ENCODE assay signal across 1 cellular context in the genomic region with DNA sequence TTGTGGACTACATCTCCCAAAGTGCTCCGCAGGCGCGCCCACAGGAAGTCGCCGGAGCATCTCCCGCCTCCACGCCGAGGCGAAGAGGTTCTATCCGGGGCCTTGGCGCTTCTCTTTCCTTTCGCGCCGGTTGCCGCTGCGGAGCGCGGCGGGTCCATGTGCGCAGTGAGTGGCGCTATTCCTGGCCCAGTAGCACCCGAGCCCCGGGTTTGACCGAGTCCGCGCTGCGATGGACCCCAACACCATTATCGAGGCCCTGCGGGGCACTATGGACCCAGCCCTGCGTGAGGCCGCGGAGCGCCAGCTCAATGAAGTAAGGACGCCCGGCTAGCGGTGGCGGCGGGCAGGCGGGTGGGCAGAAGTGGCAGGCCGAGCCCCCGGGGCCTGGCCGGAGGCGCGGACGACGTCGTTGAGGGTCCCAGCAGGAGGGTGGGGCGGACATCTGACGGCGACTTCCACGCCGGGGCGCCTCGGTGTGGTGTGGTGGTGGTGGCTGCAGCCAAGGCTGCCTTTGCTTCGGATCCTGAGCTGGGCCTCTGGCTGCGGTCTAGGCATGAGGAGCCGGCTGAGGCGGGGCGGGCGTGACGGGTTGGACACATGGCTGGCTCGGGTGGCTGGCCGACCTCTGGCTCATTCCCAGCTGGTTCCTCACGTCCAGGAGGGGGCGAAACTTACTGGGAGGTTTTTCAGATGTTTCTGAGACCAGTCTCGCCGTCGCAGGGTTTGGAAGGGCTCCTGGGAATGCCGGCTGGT.
TF ChIP-seq lines count a peak whose summit lies in the region.

A gene (plus strand): TSS at position 118 of the 753 bp plus-strand sequence. CDS start 112 bp downstream, at position 230.

TF ChIP-seq in HepG2, 621 proteins besides CTCF, POLR2A, EP300 and RAD21 (continued from another document and continues in another):
- TF ChIP-seq ZNF256 (CRISPR knock-in tag; conservative IDR thresholded peaks at IDR 0.05): peak; percentile 59; the same call in 1 of the 2 replicates
- TF ChIP-seq ZNF552 (CRISPR knock-in tag; IDR thresholded peaks at IDR 0.05; ENCODE audit: borderline replicate concordance): peak; percentile 66
- no peak for TF ChIP-seq FIP1L1 (IDR thresholded peaks at IDR 0.05; ENCODE audit: borderline replicate concordance, insufficient read depth, low read depth, low read length)
- TF ChIP-seq, protein P1, sequence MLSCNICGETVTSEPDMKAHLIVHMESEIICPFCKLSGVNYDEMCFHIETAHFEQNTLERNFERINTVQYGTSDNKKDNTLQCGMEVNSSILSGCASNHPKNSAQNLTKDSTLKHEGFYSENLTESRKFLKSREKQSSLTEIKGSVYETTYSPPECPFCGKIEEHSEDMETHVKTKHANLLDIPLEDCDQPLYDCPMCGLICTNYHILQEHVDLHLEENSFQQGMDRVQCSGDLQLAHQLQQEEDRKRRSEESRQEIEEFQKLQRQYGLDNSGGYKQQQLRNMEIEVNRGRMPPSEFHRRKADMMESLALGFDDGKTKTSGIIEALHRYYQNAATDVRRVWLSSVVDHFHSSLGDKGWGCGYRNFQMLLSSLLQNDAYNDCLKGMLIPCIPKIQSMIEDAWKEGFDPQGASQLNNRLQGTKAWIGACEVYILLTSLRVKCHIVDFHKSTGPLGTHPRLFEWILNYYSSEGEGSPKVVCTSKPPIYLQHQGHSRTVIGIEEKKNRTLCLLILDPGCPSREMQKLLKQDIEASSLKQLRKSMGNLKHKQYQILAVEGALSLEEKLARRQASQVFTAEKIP (CRISPR knock-in tag; IDR thresholded peaks at IDR 0.05; ENCODE audit: borderline replicate concordance): no peak
- 0 out of 2 replicates have a peak, but pooled peaks have one; percentile 43 for TF ChIP-seq ZNF484 (CRISPR knock-in tag; IDR thresholded peaks at IDR 0.05; ENCODE audit: borderline replicate concordance, low read depth)
- TF ChIP-seq THAP11 (CRISPR knock-in tag; IDR thresholded peaks at IDR 0.05): peak; percentile 99
- TF ChIP-seq KAT7 (CRISPR knock-in tag; IDR thresholded peaks at IDR 0.05; ENCODE audit: borderline replicate concordance): peak; percentile 65; the same call in 1 of the 2 replicates
- TF ChIP-seq ZNF563 (CRISPR knock-in tag; IDR thresholded peaks at IDR 0.05): peak; percentile 87; the same call in 1 of the 2 replicates
- TF ChIP-seq ZNF766 (CRISPR knock-in tag; IDR thresholded peaks at IDR 0.05; ENCODE audit: borderline replicate concordance): peak; percentile 86
- no peak for TF ChIP-seq ZNF282 (IDR thresholded peaks at IDR 0.05; ENCODE audit: partially characterized antibody)
- no peak for TF ChIP-seq NR1H2 (CRISPR knock-in tag; IDR thresholded peaks at IDR 0.05; ENCODE audit: borderline replicate concordance, low read depth)
- TF ChIP-seq ZNF496 (CRISPR knock-in tag; IDR thresholded peaks at IDR 0.05; ENCODE audit: insufficient replicate concordance): no peak
- peak; percentile 89 for TF ChIP-seq KLF12 (CRISPR knock-in tag; IDR thresholded peaks at IDR 0.05; ENCODE audit: borderline replicate concordance)
- peak; percentile 69; the same call in 1 of the 2 replicates for TF ChIP-seq SALL2 (CRISPR knock-in tag; IDR thresholded peaks at IDR 0.05)
- no peak for TF ChIP-seq PLRG1 (conservative IDR thresholded peaks at IDR 0.05)
- no peak for TF ChIP-seq ZNF136 (CRISPR knock-in tag; IDR thresholded peaks at IDR 0.05; ENCODE audit: low read depth)
- TF ChIP-seq, protein P2, sequence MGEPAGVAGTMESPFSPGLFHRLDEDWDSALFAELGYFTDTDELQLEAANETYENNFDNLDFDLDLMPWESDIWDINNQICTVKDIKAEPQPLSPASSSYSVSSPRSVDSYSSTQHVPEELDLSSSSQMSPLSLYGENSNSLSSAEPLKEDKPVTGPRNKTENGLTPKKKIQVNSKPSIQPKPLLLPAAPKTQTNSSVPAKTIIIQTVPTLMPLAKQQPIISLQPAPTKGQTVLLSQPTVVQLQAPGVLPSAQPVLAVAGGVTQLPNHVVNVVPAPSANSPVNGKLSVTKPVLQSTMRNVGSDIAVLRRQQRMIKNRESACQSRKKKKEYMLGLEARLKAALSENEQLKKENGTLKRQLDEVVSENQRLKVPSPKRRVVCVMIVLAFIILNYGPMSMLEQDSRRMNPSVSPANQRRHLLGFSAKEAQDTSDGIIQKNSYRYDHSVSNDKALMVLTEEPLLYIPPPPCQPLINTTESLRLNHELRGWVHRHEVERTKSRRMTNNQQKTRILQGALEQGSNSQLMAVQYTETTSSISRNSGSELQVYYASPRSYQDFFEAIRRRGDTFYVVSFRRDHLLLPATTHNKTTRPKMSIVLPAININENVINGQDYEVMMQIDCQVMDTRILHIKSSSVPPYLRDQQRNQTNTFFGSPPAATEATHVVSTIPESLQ (CRISPR knock-in tag; conservative IDR thresholded peaks at IDR 0.05): no peak
- TF ChIP-seq, protein P3, sequence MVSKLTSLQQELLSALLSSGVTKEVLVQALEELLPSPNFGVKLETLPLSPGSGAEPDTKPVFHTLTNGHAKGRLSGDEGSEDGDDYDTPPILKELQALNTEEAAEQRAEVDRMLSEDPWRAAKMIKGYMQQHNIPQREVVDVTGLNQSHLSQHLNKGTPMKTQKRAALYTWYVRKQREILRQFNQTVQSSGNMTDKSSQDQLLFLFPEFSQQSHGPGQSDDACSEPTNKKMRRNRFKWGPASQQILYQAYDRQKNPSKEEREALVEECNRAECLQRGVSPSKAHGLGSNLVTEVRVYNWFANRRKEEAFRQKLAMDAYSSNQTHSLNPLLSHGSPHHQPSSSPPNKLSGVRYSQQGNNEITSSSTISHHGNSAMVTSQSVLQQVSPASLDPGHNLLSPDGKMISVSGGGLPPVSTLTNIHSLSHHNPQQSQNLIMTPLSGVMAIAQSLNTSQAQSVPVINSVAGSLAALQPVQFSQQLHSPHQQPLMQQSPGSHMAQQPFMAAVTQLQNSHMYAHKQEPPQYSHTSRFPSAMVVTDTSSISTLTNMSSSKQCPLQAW (CRISPR knock-in tag; IDR thresholded peaks at IDR 0.05): peak; percentile 79
- no peak for TF ChIP-seq ZNF652 (CRISPR knock-in tag; IDR thresholded peaks at IDR 0.05; ENCODE audit: borderline replicate concordance, low read depth)
- TF ChIP-seq CEBPB (IDR thresholded peaks at IDR 0.05; ENCODE audit: borderline replicate concordance, low read depth, low read length): no peak
- no peak for TF ChIP-seq MAFF (IDR thresholded peaks at IDR 0.05; ENCODE audit: low read depth, low read length)
- TF ChIP-seq MAFG (CRISPR knock-in tag; IDR thresholded peaks at IDR 0.05): no peak
- peak; percentile 95 for TF ChIP-seq BORCS8-MEF2B (CRISPR knock-in tag; IDR thresholded peaks at IDR 0.05)
- TF ChIP-seq, protein P4, sequence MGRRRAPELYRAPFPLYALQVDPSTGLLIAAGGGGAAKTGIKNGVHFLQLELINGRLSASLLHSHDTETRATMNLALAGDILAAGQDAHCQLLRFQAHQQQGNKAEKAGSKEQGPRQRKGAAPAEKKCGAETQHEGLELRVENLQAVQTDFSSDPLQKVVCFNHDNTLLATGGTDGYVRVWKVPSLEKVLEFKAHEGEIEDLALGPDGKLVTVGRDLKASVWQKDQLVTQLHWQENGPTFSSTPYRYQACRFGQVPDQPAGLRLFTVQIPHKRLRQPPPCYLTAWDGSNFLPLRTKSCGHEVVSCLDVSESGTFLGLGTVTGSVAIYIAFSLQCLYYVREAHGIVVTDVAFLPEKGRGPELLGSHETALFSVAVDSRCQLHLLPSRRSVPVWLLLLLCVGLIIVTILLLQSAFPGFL (CRISPR knock-in tag; IDR thresholded peaks at IDR 0.05): 0 out of 2 replicates have a peak, but pooled peaks have one; percentile 53
- TF ChIP-seq SCMH1 (CRISPR knock-in tag; IDR thresholded peaks at IDR 0.05; ENCODE audit: borderline replicate concordance): no peak
- TF ChIP-seq ZC3H13 (CRISPR knock-in tag; IDR thresholded peaks at IDR 0.05): peak; percentile 77; the same call in 1 of the 2 replicates
- 0 out of 2 replicates have a peak, but pooled peaks have one; percentile 58 for TF ChIP-seq NCOA5 (CRISPR knock-in tag; IDR thresholded peaks at IDR 0.05)
- TF ChIP-seq ONECUT2 (CRISPR knock-in tag; IDR thresholded peaks at IDR 0.05): no peak
- no peak for TF ChIP-seq ETV6 (CRISPR knock-in tag; conservative IDR thresholded peaks at IDR 0.05)
- TF ChIP-seq PCBP2 (optimal IDR thresholded peaks at IDR 0.05; ENCODE audit: low read depth, low read length, poor library complexity, severe bottlenecking): no peak
- no peak for TF ChIP-seq TCF12 (IDR thresholded peaks at IDR 0.05)
- TF ChIP-seq TCF12 (CRISPR knock-in tag; IDR thresholded peaks at IDR 0.05): no peak
- 0 out of 2 replicates have a peak, but pooled peaks have one; percentile 54 for TF ChIP-seq SNAI1 (CRISPR knock-in tag; IDR thresholded peaks at IDR 0.05; ENCODE audit: borderline replicate concordance)
- TF ChIP-seq, protein P5, sequence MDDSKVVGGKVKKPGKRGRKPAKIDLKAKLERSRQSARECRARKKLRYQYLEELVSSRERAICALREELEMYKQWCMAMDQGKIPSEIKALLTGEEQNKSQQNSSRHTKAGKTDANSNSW (CRISPR knock-in tag; IDR thresholded peaks at IDR 0.05; ENCODE audit: borderline replicate concordance): peak; percentile 54; the same call in 1 of the 2 replicates
- TF ChIP-seq PRPF4 (IDR thresholded peaks at IDR 0.05; ENCODE audit: low read depth, low read length, poor library complexity, severe bottlenecking): no peak
- TF ChIP-seq, protein P6, sequence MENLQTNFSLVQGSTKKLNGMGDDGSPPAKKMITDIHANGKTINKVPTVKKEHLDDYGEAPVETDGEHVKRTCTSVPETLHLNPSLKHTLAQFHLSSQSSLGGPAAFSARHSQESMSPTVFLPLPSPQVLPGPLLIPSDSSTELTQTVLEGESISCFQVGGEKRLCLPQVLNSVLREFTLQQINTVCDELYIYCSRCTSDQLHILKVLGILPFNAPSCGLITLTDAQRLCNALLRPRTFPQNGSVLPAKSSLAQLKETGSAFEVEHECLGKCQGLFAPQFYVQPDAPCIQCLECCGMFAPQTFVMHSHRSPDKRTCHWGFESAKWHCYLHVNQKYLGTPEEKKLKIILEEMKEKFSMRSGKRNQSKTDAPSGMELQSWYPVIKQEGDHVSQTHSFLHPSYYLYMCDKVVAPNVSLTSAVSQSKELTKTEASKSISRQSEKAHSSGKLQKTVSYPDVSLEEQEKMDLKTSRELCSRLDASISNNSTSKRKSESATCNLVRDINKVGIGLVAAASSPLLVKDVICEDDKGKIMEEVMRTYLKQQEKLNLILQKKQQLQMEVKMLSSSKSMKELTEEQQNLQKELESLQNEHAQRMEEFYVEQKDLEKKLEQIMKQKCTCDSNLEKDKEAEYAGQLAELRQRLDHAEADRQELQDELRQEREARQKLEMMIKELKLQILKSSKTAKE (CRISPR knock-in tag; IDR thresholded peaks at IDR 0.05; ENCODE audit: borderline replicate concordance): no peak
- TF ChIP-seq, protein P7, sequence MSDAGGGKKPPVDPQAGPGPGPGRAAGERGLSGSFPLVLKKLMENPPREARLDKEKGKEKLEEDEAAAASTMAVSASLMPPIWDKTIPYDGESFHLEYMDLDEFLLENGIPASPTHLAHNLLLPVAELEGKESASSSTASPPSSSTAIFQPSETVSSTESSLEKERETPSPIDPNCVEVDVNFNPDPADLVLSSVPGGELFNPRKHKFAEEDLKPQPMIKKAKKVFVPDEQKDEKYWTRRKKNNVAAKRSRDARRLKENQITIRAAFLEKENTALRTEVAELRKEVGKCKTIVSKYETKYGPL (CRISPR knock-in tag; IDR thresholded peaks at IDR 0.05): peak; percentile 71; the same call in 1 of the 2 replicates
- TF ChIP-seq, protein P8, sequence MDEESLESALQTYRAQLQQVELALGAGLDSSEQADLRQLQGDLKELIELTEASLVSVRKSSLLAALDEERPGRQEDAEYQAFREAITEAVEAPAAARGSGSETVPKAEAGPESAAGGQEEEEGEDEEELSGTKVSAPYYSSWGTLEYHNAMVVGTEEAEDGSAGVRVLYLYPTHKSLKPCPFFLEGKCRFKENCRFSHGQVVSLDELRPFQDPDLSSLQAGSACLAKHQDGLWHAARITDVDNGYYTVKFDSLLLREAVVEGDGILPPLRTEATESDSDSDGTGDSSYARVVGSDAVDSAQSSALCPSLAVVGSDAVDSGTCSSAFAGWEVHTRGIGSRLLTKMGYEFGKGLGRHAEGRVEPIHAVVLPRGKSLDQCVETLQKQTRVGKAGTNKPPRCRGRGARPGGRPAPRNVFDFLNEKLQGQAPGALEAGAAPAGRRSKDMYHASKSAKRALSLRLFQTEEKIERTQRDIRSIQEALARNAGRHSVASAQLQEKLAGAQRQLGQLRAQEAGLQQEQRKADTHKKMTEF (CRISPR knock-in tag; IDR thresholded peaks at IDR 0.05): peak; percentile 72
- TF ChIP-seq RFXANK (CRISPR knock-in tag; IDR thresholded peaks at IDR 0.05): no peak; the same call in 1 of the 2 replicates
- no peak for TF ChIP-seq TAF15 (IDR thresholded peaks at IDR 0.05; ENCODE audit: low read depth, low read length, poor library complexity, severe bottlenecking)
- TF ChIP-seq ELF3 (CRISPR knock-in tag; IDR thresholded peaks at IDR 0.05): peak; percentile 61
- TF ChIP-seq KDM1A (CRISPR knock-in tag; IDR thresholded peaks at IDR 0.05): no peak
- peak; percentile 18; the same call in 1 of the 2 replicates for TF ChIP-seq ZNF614 (CRISPR knock-in tag; IDR thresholded peaks at IDR 0.05; ENCODE audit: borderline replicate concordance)
- TF ChIP-seq ZNF350 (CRISPR knock-in tag; IDR thresholded peaks at IDR 0.05; ENCODE audit: borderline replicate concordance, low read depth): peak; percentile 79; the same call in 1 of the 2 replicates
- TF ChIP-seq ZNF788 (CRISPR knock-in tag; IDR thresholded peaks at IDR 0.05; ENCODE audit: borderline replicate concordance): peak; percentile 35; the same call in 1 of the 2 replicates
- TF ChIP-seq, protein P9, sequence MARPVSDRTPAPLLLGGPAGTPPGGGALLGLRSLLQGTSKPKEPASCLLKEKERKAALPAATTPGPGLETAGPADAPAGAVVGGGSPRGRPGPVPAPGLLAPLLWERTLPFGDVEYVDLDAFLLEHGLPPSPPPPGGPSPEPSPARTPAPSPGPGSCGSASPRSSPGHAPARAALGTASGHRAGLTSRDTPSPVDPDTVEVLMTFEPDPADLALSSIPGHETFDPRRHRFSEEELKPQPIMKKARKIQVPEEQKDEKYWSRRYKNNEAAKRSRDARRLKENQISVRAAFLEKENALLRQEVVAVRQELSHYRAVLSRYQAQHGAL (CRISPR knock-in tag; IDR thresholded peaks at IDR 0.05; ENCODE audit: not compliant biosample characterization): no peak
- peak; percentile 43; the same call in 1 of the 2 replicates for TF ChIP-seq ZNF747 (CRISPR knock-in tag; IDR thresholded peaks at IDR 0.05; ENCODE audit: borderline replicate concordance)
- TF ChIP-seq RBAK (CRISPR knock-in tag; IDR thresholded peaks at IDR 0.05): no peak
- TF ChIP-seq MIER3 (CRISPR knock-in tag; IDR thresholded peaks at IDR 0.05; ENCODE audit: borderline replicate concordance): peak; percentile 37; the same call in 1 of the 2 replicates
- TF ChIP-seq ZNF234 (CRISPR knock-in tag; conservative IDR thresholded peaks at IDR 0.05): peak; percentile 69; the same call in 1 of the 2 replicates
- TF ChIP-seq TAF1 (CRISPR knock-in tag; IDR thresholded peaks at IDR 0.05): peak; percentile 93
- TF ChIP-seq GTF2F1 (IDR thresholded peaks at IDR 0.05; ENCODE audit: low read length): no peak
- peak; percentile 65 for TF ChIP-seq ZNF547 (CRISPR knock-in tag; IDR thresholded peaks at IDR 0.05)
